10 cellular contexts compared by ENCODE assay signal in the genomic region with DNA sequence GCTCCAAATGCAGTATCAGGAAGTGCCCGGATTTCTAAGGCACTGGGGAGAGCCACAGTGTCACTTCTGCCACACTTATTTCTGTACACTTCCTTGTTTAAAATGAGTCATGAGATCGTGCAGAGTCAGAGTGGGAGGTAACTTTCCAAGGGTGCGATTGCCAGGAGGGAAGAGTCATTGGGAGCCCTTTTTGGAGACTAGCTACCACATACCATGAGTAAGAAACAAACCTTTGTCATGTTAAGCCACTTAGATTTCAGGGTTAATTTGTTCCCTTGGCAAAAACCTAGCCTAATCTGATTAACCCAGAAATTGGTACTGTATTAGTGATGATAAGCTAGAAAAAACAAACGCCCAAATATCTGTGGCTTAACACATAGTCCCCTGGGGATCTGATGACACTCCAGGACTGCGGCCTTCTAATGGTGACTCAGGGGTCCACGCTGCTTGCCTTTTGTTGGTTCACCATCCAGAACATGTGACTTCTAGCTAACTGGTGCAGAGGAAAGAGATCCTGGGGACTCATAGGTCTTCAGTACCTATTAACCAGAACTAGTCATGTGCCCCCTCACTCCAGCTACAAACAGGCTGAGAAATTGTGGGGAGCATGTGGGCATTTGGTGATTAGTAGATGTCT. TPM values are rescaled to one million over a fixed set of nuclear protein-coding genes. Genes with fewer than 3 reads are reported as not detected.
DNase-seq lines count a peak whose midpoint lies in the region; ATAC-seq, FAIRE-seq and TF ChIP-seq lines count a peak whose summit lies in the region.
"Had no signal": no experiment of that assay in that cellular context is flagged by ENCODE, and none has a peak within 500 bp of the region (broad histone marks: within the 10 kb centered on the region; RNA-seq: fewer than 3 reads in every experiment).

No MANE protein-coding gene starts in this region.

- H3K4me2 ChIP-seq in HepG2 (ENCODE audit: low read depth, low read length), result no peak overlapping the region

- WGBS in HepG2 (ENCODE audit: low lambda C conversion rate), result 11% methylated on average over 6 of the region's 6 CpGs
- WGBS in testis, 2 donors, result 70 to 82% methylated on average over 6 of the region's 6 CpGs

- no peak overlapping the region for H2AFZ ChIP-seq in HepG2 (ENCODE audit: low read length)

- H3K27me3 Mint-ChIP-seq in activated CD8-positive, alpha-beta T cell treated with anti-CD3 and anti-CD28 coated beads, Interleukin-2, amount 10 ng/mL, durations not matched to agents 7 days and 5 days (ENCODE audit: low read depth), result no peaks in the 10 kb centered on the region
- H3K27me3 Mint-ChIP-seq: activated T-cell treated with anti-CD3 and anti-CD28 coated beads, Interleukin-2, amount 50 U/mL, for 24 hours had no signal

- H3K36me3 Mint-ChIP-seq in activated CD8-positive, alpha-beta T cell treated with anti-CD3 and anti-CD28 coated beads, Interleukin-2, amount 10 ng/mL, durations not matched to agents 7 days and 5 days (ENCODE audit: low read depth), result no peaks in the 10 kb centered on the region

- TF ChIP-seq POLR2A in HepG2 (IDR thresholded peaks at IDR 0.05; ENCODE audit: insufficient read depth in 1 of 2, low read depth in 2 of 2, low read length in 2 of 2) (no peak), testis (IDR thresholded peaks at IDR 0.05) (no peak)

- no peak overlapping the region for H3K27ac Mint-ChIP-seq in activated CD8-positive, alpha-beta T cell treated with anti-CD3 and anti-CD28 coated beads, Interleukin-2, amount 10 ng/mL, durations not matched to agents 7 days and 5 days
- H3K27ac Mint-ChIP-seq: activated T-cell treated with anti-CD3 and anti-CD28 coated beads, Interleukin-2, amount 50 U/mL, for 24 hours had no signal

- no peak for FAIRE-seq in HepG2 (lab: Jason Lieb, UNC)
- FAIRE-seq: K562 had no signal

- H3K4me3 ChIP-seq in AG09309 (ENCODE audit: control insufficient read depth, low read depth, low read length), result no peak overlapping the region
- H3K4me3 ChIP-seq in HepG2 (replicated peaks in 1 of 3; ENCODE audit: insufficient read depth in 1 of 3, low read depth in 2 of 3, low read length in 3 of 3), result no peak overlapping the region
- H3K4me3 ChIP-seq in testis, result no peak overlapping the region
- H3K4me3 ChIP-seq: K562 had no signal

- ATAC-seq in HG02642 (IDR thresholded peaks at IDR 0.05; ENCODE audit: poor library complexity, unreplicated experiment) (peak; percentile 72), HepG2 (no peak; the same call in 2 of the 3 replicates), GM18870 (IDR thresholded peaks at IDR 0.05; ENCODE audit: unreplicated experiment) (no peak), HG03460 (IDR thresholded peaks at IDR 0.05; ENCODE audit: unreplicated experiment) (no peak)
- no peak for ATAC-seq in activated CD8-positive, alpha-beta T cell treated with anti-CD3 and anti-CD28 coated beads, Interleukin-2, amount 10 ng/mL, durations not matched to agents 7 days and 5 days
- ATAC-seq: K562 had no signal

- TF ChIP-seq RAD21 in HepG2 (CRISPR knock-in tag; IDR thresholded peaks at IDR 0.05), result no peak

- H3K36me3 ChIP-seq in HepG2 (replicated peaks in 1 of 2; ENCODE audit: control insufficient read depth in 1 of 2, insufficient read depth in 2 of 2, low read length in 2 of 2) (no peaks in the 10 kb centered on the region), testis (ENCODE audit: low read depth, missing control alignments) (no peaks in the 10 kb centered on the region)

- in situ Hi-C loops in HepG2 (cut with HindIII; ENCODE audit: extremely low pct_ligation_motif_present, low pct_unique_long_range_greater_than_20kb), result no loop called here

- intact Hi-C loops in HepG2 (cut with micrococcal nuclease; ENCODE audit: unreplicated experiment) (no loop called here), testis (cut with DNase I; ENCODE audit: low total_unique reads) (no loop called here)

- no peak for TF ChIP-seq EP300 in HepG2 (IDR thresholded peaks at IDR 0.05; ENCODE audit: low read depth in 2 of 2, low read length in 2 of 2)
- no peak for TF ChIP-seq EP300 in HepG2 (CRISPR knock-in tag; IDR thresholded peaks at IDR 0.05; ENCODE audit: borderline replicate concordance)

- POLR2A ChIA-PET in HepG2 (lab: Yijun Ruan, JAX), result no interaction called here
- POLR2A ChIA-PET in activated CD8-positive, alpha-beta T cell treated with anti-CD3 and anti-CD28 coated beads, Interleukin-2, amount 10 ng/mL, durations not matched to agents 7 days and 5 days (lab: Charles Lee), result no interaction called here

- H3K27ac ChIP-seq in HepG2 (ENCODE audit: extremely low read length, insufficient read depth, low read length) (no peak overlapping the region), testis (no peak overlapping the region)

- H3K9me3 ChIP-seq in HepG2 (ENCODE audit: low read length), result no peaks in the 10 kb centered on the region
- no peaks in the 10 kb centered on the region for H3K9me3 ChIP-seq in testis

- DNase-seq in AG09309 (ENCODE audit: low read depth) (peak; percentile 58), T1000 (lab: John Stamatoyannopoulos, UW) (peak; percentile 84), HepG2 (ENCODE audit: low spot score) (peak; percentile 6), testis (no peak)
- no peak for DNase-seq in activated CD8-positive, alpha-beta T cell treated with anti-CD3 and anti-CD28 coated beads, Interleukin-2, amount 10 ng/mL, durations not matched to agents 7 days and 5 days
- DNase-seq: activated T-cell treated with anti-CD3 and anti-CD28 coated beads, Interleukin-2, amount 50 U/mL, for 24 hours had no signal

- no peaks in the 10 kb centered on the region for H3K27me3 ChIP-seq in HepG2 (ENCODE audit: control insufficient read depth in 1 of 2, insufficient read depth in 2 of 2, low read length in 2 of 2)
- no peaks in the 10 kb centered on the region for H3K27me3 ChIP-seq in testis

- H3K79me2 ChIP-seq in HepG2 (ENCODE audit: insufficient read depth, low read length), result no peaks in the 10 kb centered on the region

- no peaks in the 10 kb centered on the region for H3K4me1 Mint-ChIP-seq in activated CD8-positive, alpha-beta T cell treated with anti-CD3 and anti-CD28 coated beads, Interleukin-2, amount 10 ng/mL, durations not matched to agents 7 days and 5 days (ENCODE audit: low read depth)

- no peak overlapping the region for H3K9ac ChIP-seq in HepG2 (ENCODE audit: insufficient read depth, low read depth, low read length)

- TF ChIP-seq CTCF in AG09309 (IDR thresholded peaks at IDR 0.05; ENCODE audit: control insufficient read depth, insufficient read depth, low read depth, low read length, missing control alignments), result no peak
- no peak for TF ChIP-seq CTCF in HepG2 (CRISPR knock-in tag; IDR thresholded peaks at IDR 0.05)
- no peak for TF ChIP-seq CTCF in testis (IDR thresholded peaks at IDR 0.05)

- H3K4me3 Mint-ChIP-seq in activated CD8-positive, alpha-beta T cell treated with anti-CD3 and anti-CD28 coated beads, Interleukin-2, amount 10 ng/mL, durations not matched to agents 7 days and 5 days, result no peak overlapping the region
- H3K4me3 Mint-ChIP-seq: activated T-cell treated with anti-CD3 and anti-CD28 coated beads, Interleukin-2, amount 50 U/mL, for 24 hours had no signal

- CTCF ChIA-PET in HepG2 (lab: Yijun Ruan, JAX; ENCODE audit: low intra/inter-chr PET ratio, low total read pairs), result no interaction called here
- CTCF ChIA-PET in activated CD8-positive, alpha-beta T cell treated with anti-CD3 and anti-CD28 coated beads, Interleukin-2, amount 10 ng/mL, durations not matched to agents 7 days and 5 days (lab: Charles Lee), result no interaction called here

- no peaks in the 10 kb centered on the region for H4K20me1 ChIP-seq in HepG2 (ENCODE audit: insufficient read depth, low read length)

- H3K4me1 ChIP-seq in HepG2 (ENCODE audit: insufficient read depth, low read length) (no peaks in the 10 kb centered on the region), testis (no peaks in the 10 kb centered on the region)

- BruUV-seq in HepG2 (replicated peaks; lab: Mats Ljungman, UMichigan), result no TSS peak

- peaks cover 4% of the 10 kb centered on the region for H3K9me3 Mint-ChIP-seq in activated CD8-positive, alpha-beta T cell treated with anti-CD3 and anti-CD28 coated beads, Interleukin-2, amount 10 ng/mL, durations not matched to agents 7 days and 5 days (ENCODE audit: insufficient read depth)

TF ChIP-seq in HepG2, 621 proteins besides CTCF, POLR2A, EP300 and RAD21 (continues in another document):
- peak; percentile 25; the same call in 1 of the 2 replicates for TF ChIP-seq ELF3 (CRISPR knock-in tag; IDR thresholded peaks at IDR 0.05)
- no peak for TF ChIP-seq FOXP1 (IDR thresholded peaks at IDR 0.05)
- TF ChIP-seq FOXP1 (CRISPR knock-in tag; IDR thresholded peaks at IDR 0.05), result no peak

RNA-seq across cellular contexts. Expression of gene TLE1, which starts 48.6 kb away (rescaled TPM):
- total RNA-seq in HepG2 (2016; rRNA removed; fragmentation: Illumina TruSeq; extraction: Trizol) (30.7 and 35.9 TPM in 2 replicates), testis (10 to 100 TPM; 81.0 to 95.8 TPM)
- total RNA-seq in HepG2 (2016; cell fraction: cytosol; rRNA removed; fragmentation: Illumina TruSeq; extraction: Trizol; ENCODE audit: low read depth), result 10.5 and 15.5 TPM in 2 replicates
- total RNA-seq in HepG2 (2016; cell fraction: insoluble cytoplasmic fraction; rRNA removed; fragmentation: Illumina TruSeq; extraction: Trizol), result 28.4 and 35.8 TPM in 2 replicates
- 21.3 and 25.1 TPM in 2 replicates for total RNA-seq in HepG2 (2016; cell fraction: membrane; rRNA removed; fragmentation: Illumina TruSeq; extraction: Trizol)
- 32.7 and 35.7 TPM in 2 replicates for total RNA-seq in HepG2 (2016; cell fraction: nucleus; rRNA removed; fragmentation: Illumina TruSeq; extraction: Trizol)
- polyA plus RNA-seq in HepG2 (2011; rRNA removed) (109 and 121 TPM in 2 replicates), testis (ENCODE audit: insufficient read depth, low read depth, low replicate concordance) (53.3 TPM)
- 81.0 and 82.2 TPM in 2 replicates for polyA plus RNA-seq in HepG2 (2011; cell fraction: cytosol; rRNA removed)
- polyA plus RNA-seq in HepG2 (2011; cell fraction: nucleus; rRNA removed), result 88.7 and 102 TPM in 2 replicates
- 76.2 and 83.2 TPM in 2 replicates for polyA plus RNA-seq in HepG2 (2012)
- polyA plus RNA-seq in HepG2 (2016; cell fraction: cytosol; fragmentation: Illumina TruSeq; extraction: Trizol; ENCODE audit: low read depth), result 5.7 and 6.0 TPM in 2 replicates
- polyA plus RNA-seq in HepG2 (2016; cell fraction: insoluble cytoplasmic fraction; fragmentation: Illumina TruSeq; extraction: Trizol; ENCODE audit: low read depth), result 37.9 and 46.7 TPM in 2 replicates
- polyA plus RNA-seq in HepG2 (2016; cell fraction: membrane; fragmentation: Illumina TruSeq; extraction: Trizol; ENCODE audit: low read depth), result 16.5 and 18.0 TPM in 2 replicates
- 51.4 and 59.9 TPM in 2 replicates for polyA plus RNA-seq in HepG2 (2016; cell fraction: nucleus; fragmentation: Illumina TruSeq; extraction: Trizol; ENCODE audit: insufficient read depth, low read depth)
- 0.94 and 127 TPM in 2 replicates for polyA minus RNA-seq in HepG2 (2011; rRNA and poly(A)+ RNA removed; ENCODE audit: low replicate concordance)
- polyA minus RNA-seq in HepG2 (2011; cell fraction: cytosol; rRNA and poly(A)+ RNA removed), result 63.4 and 65.8 TPM in 2 replicates
- polyA minus RNA-seq in HepG2 (2011; cell fraction: nucleus; rRNA and poly(A)+ RNA removed), result 111 and 120 TPM in 2 replicates
- total RNA-seq in activated CD8-positive, alpha-beta T cell treated with anti-CD3 and anti-CD28 coated beads, Interleukin-2, amount 10 ng/mL, durations not matched to agents 7 days and 5 days, result under 1 TPM; 0.50 to 0.68 TPM
- polyA plus RNA-seq: K562 had no signal

Comparison
In these comparisons a context has a peak if more than half of its experiments do, and no peak if none do; other contexts are left out.
1. DNase-seq: peak in AG09309 (single experiment), T1000 (single experiment) and HepG2 (single experiment); none in activated CD8-positive, alpha-beta T cell treated with anti-CD3 and anti-CD28 coated beads, Interleukin-2, amount 10 ng/mL, durations not matched to agents 7 days and 5 days (single experiment) and testis (single experiment).
2. RNA of gene TLE1, which starts 48.6 kb away (total RNA-seq): 81.0 to 95.8 TPM in testis and 10.5 to 35.9 TPM in HepG2; 0.50 to 0.68 TPM in activated CD8-positive, alpha-beta T cell treated with anti-CD3 and anti-CD28 coated beads, Interleukin-2, amount 10 ng/mL, durations not matched to agents 7 days and 5 days; every median in the first group is over 4 times any median in the second.